31 cellular contexts compared by ENCODE assay signal in the genomic region with DNA sequence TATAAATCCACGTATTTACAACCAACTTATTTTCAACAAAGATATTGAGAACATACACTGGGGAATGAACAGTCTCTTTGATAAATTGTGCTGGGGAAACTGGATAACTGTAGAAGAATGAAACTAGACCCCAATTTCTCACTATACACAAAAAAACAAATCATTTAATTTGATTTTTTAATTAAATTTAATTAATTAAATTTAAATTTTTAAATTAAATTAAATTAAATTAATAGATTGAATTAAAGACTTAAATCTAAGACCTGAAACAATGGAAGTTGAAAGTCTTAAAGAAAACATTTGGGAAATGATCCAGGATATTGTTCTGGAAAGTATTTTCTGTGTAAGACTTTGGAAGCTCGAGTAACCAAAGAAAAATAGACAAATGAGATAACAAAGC.
"Had no signal": no experiment of that assay in that cellular context is flagged by ENCODE, and none has a peak within 500 bp of the region (broad histone marks: within the 10 kb centered on the region; RNA-seq: fewer than 3 reads in every experiment).

No MANE protein-coding gene starts in this region.

- ATAC-seq: activated naive CD4-positive, alpha-beta T cell treated with anti-CD3 and anti-CD28 coated beads, Interleukin-2, amount 50 U/mL, for 72 hours; activated T-cell treated with anti-CD3 and anti-CD28 coated beads, Interleukin-2, amount 50 U/mL, for 72 hours; gastrocnemius medialis; heart left ventricle; T-helper 17 cell had no signal

- H3K36me3 Mint-ChIP-seq: activated naive CD4-positive, alpha-beta T cell treated with anti-CD3 and anti-CD28 coated beads, Interleukin-2, amount 10 ng/mL, durations not matched to agents 7 days and 5 days; activated naive CD4-positive, alpha-beta T cell treated with anti-CD3 and anti-CD28 coated beads, Interleukin-2, amount 50 U/mL, for 72 hours; activated naive CD8-positive, alpha-beta T cell treated with anti-CD3 and anti-CD28 coated beads, Interleukin-2, amount 10 ng/mL, durations not matched to agents 7 days and 5 days; brain had no signal

- H3K27me3 Mint-ChIP-seq: activated CD4-positive, alpha-beta memory T cell treated with anti-CD3 and anti-CD28 coated beads, Interleukin-2, amount 10 ng/mL, durations not matched to agents 7 days and 5 days; activated CD4-positive, alpha-beta T cell treated with anti-CD3 and anti-CD28 coated beads, Interleukin-2, amount 10 ng/mL, durations not matched to agents 7 days and 5 days; activated naive CD4-positive, alpha-beta T cell treated with anti-CD3 and anti-CD28 coated beads, Interleukin-2, amount 10 ng/mL, durations not matched to agents 7 days and 5 days; activated naive CD8-positive, alpha-beta T cell treated with anti-CD3 and anti-CD28 coated beads, Interleukin-2, amount 10 ng/mL, durations not matched to agents 7 days and 5 days; activated T-cell treated with anti-CD3 and anti-CD28 coated beads, Interleukin-2, amount 50 U/mL, for 24 hours; brain; dendritic cell treated with granulocyte-macrophage colony-stimulating factor and Interleukin-4, amounts not matched to agents 40 ng/mL and 50 ng/mL, for 4 days; T-helper 17 cell had no signal

- H3K4me1 Mint-ChIP-seq: activated CD4-positive, alpha-beta memory T cell treated with anti-CD3 and anti-CD28 coated beads, Interleukin-2, amount 10 ng/mL, durations not matched to agents 7 days and 5 days; activated CD4-positive, alpha-beta T cell treated with anti-CD3 and anti-CD28 coated beads, Interleukin-2, amount 10 ng/mL, durations not matched to agents 7 days and 5 days; activated naive CD4-positive, alpha-beta T cell treated with anti-CD3 and anti-CD28 coated beads, Interleukin-2, amount 10 ng/mL, durations not matched to agents 7 days and 5 days; activated naive CD8-positive, alpha-beta T cell treated with anti-CD3 and anti-CD28 coated beads, Interleukin-2, amount 10 ng/mL, durations not matched to agents 7 days and 5 days; brain; endodermal cell; T-helper 17 cell had no signal

- H3K27ac Mint-ChIP-seq: activated CD4-positive, alpha-beta memory T cell treated with anti-CD3 and anti-CD28 coated beads, Interleukin-2, amount 10 ng/mL, durations not matched to agents 7 days and 5 days; activated CD4-positive, alpha-beta T cell treated with anti-CD3 and anti-CD28 coated beads, Interleukin-2, amount 10 ng/mL, durations not matched to agents 7 days and 5 days; activated naive CD4-positive, alpha-beta T cell treated with anti-CD3 and anti-CD28 coated beads, Interleukin-2, amount 10 ng/mL, durations not matched to agents 7 days and 5 days; activated naive CD4-positive, alpha-beta T cell treated with anti-CD3 and anti-CD28 coated beads, Interleukin-2, amount 50 U/mL, for 72 hours; activated naive CD8-positive, alpha-beta T cell treated with anti-CD3 and anti-CD28 coated beads, Interleukin-2, amount 10 ng/mL, durations not matched to agents 7 days and 5 days; activated T-cell treated with anti-CD3 and anti-CD28 coated beads, Interleukin-2, amount 50 U/mL, for 24 hours; activated T-cell treated with anti-CD3 and anti-CD28 coated beads, Interleukin-2, amount 50 U/mL, for 72 hours; brain; dendritic cell treated with granulocyte-macrophage colony-stimulating factor and Interleukin-4, amounts not matched to agents 40 ng/mL and 50 ng/mL, for 4 days; endodermal cell; T-helper 17 cell; T-helper 2 cell treated with Interferon-gamma antibody and Interleukin-4, amounts not matched to agents 5 μg/mL and 100 μg/mL, for 36 hours had no signal

- FAIRE-seq: endothelial cell of umbilical vein had no signal

- H3K4me3 Mint-ChIP-seq: activated CD4-positive, alpha-beta memory T cell treated with anti-CD3 and anti-CD28 coated beads, Interleukin-2, amount 10 ng/mL, durations not matched to agents 7 days and 5 days; activated CD4-positive, alpha-beta T cell treated with anti-CD3 and anti-CD28 coated beads, Interleukin-2, amount 10 ng/mL, durations not matched to agents 7 days and 5 days; activated naive CD4-positive, alpha-beta T cell treated with anti-CD3 and anti-CD28 coated beads, Interleukin-2, amount 10 ng/mL, durations not matched to agents 7 days and 5 days; activated naive CD8-positive, alpha-beta T cell treated with anti-CD3 and anti-CD28 coated beads, Interleukin-2, amount 10 ng/mL, durations not matched to agents 7 days and 5 days; activated T-cell treated with anti-CD3 and anti-CD28 coated beads, Interleukin-2, amount 50 U/mL, for 24 hours; activated T-cell treated with anti-CD3 and anti-CD28 coated beads, Interleukin-2, amount 50 U/mL, for 72 hours; brain; dendritic cell treated with granulocyte-macrophage colony-stimulating factor and Interleukin-4, amounts not matched to agents 40 ng/mL and 50 ng/mL, for 4 days; endodermal cell; T-helper 17 cell; T-helper 2 cell treated with Interferon-gamma antibody and Interleukin-4, amounts not matched to agents 5 μg/mL and 100 μg/mL, for 36 hours had no signal

- H3K9me3 Mint-ChIP-seq: activated CD4-positive, alpha-beta T cell treated with anti-CD3 and anti-CD28 coated beads, Interleukin-2, amount 10 ng/mL, durations not matched to agents 7 days and 5 days; activated naive CD4-positive, alpha-beta T cell treated with anti-CD3 and anti-CD28 coated beads, Interleukin-2, amount 10 ng/mL, durations not matched to agents 7 days and 5 days; brain; endodermal cell had no signal

- DNase-seq: activated CD4-positive, alpha-beta memory T cell treated with anti-CD3 and anti-CD28 coated beads, Interleukin-2, amount 10 ng/mL, durations not matched to agents 7 days and 5 days; activated CD4-positive, alpha-beta T cell treated with anti-CD3 and anti-CD28 coated beads for 1 hour; activated CD4-positive, alpha-beta T cell treated with anti-CD3 and anti-CD28 coated beads for 4 hours; activated CD4-positive, alpha-beta T cell treated with anti-CD3 and anti-CD28 coated beads, Interleukin-2, amount 10 ng/mL, durations not matched to agents 7 days and 5 days; activated CD4-positive, alpha-beta T cell treated with anti-CD3 and anti-CD28 coated beads, Interleukin-2, amount 50 U/mL, for 4 hours; activated CD8-positive, alpha-beta memory T cell treated with anti-CD3 and anti-CD28 coated beads, Interleukin-2, amount 50 U/mL, for 48 hours; activated gamma-delta T cell; activated naive CD4-positive, alpha-beta T cell; activated naive CD4-positive, alpha-beta T cell treated with anti-CD3 and anti-CD28 coated beads, Interleukin-2, amount 10 ng/mL, durations not matched to agents 7 days and 5 days; activated naive CD8-positive, alpha-beta T cell treated with anti-CD3 and anti-CD28 coated beads, Interleukin-2, amount 10 ng/mL, durations not matched to agents 7 days and 5 days; activated T-cell treated with anti-CD3 and anti-CD28 coated beads for 4 hours; activated T-cell treated with anti-CD3 and anti-CD28 coated beads, Interleukin-2, amount 50 U/mL, for 24 hours; activated T-cell treated with anti-CD3 and anti-CD28 coated beads, Interleukin-2, amount 50 U/mL, for 72 hours; central memory CD4-positive, alpha-beta T cell; cerebellar nuclear complex; dorsolateral prefrontal cortex; effector memory CD4-positive, alpha-beta T cell; endodermal cell; esophagus squamous epithelium; foreskin fibroblast; gastrocnemius medialis; glutamatergic neuron; heart left ventricle; T-helper 1 cell; T-helper 17 cell; T1000 had no signal
